In genomic region chr5:181229996-181230395, GRCh38 we compare ENCODE assay signal across 26 cellular contexts. TPM values are rescaled to one million over a fixed set of nuclear protein-coding genes. Genes with fewer than 3 reads are reported as not detected.
DNase-seq lines count a peak whose midpoint lies in the region; ATAC-seq and TF ChIP-seq lines count a peak whose summit lies in the region.
"Had no signal": no experiment of that assay in that cellular context is flagged by ENCODE, and none has a peak within 500 bp of the region (broad histone marks: within the 10 kb centered on the region; RNA-seq: fewer than 3 reads in every experiment).

No MANE protein-coding gene starts in this region.

- no peaks in the 10 kb centered on the region for H3K27me3 Mint-ChIP-seq in activated CD8-positive, alpha-beta memory T cell treated with anti-CD3 and anti-CD28 coated beads, Interleukin-2, amount 10 ng/mL, durations not matched to agents 7 days and 5 days
- no peaks in the 10 kb centered on the region for H3K27me3 Mint-ChIP-seq in activated naive CD8-positive, alpha-beta T cell treated with anti-CD3 and anti-CD28 coated beads, Interleukin-2, amount 10 ng/mL, durations not matched to agents 7 days and 5 days
- H3K27me3 Mint-ChIP-seq in Calu3 (ENCODE audit: unreplicated experiment), result no peaks in the 10 kb centered on the region
- H3K27me3 Mint-ChIP-seq: natural killer cell treated with Interleukin-12 subunit alpha and Interleukin-12 subunit beta and Interleukin-15 and Interleukin-18, amount 100 ng/mL, for 72 hours had no signal

- intact Hi-C loops in Calu3 (cut with micrococcal nuclease; ENCODE audit: unreplicated experiment), result no loop called here

- POLR2A ChIA-PET in activated naive CD8-positive, alpha-beta T cell treated with anti-CD3 and anti-CD28 coated beads, Interleukin-2, amount 10 ng/mL, durations not matched to agents 7 days and 5 days (lab: Charles Lee), result interaction anchor here (0.6 to 1.4 kb wide), 3 partner anchors 8 to 28 kb away, joined by 3 to 4 read pairs (median 3); no protein-coding TSS in a partner anchor

- H3K27ac Mint-ChIP-seq in activated CD8-positive, alpha-beta memory T cell treated with anti-CD3 and anti-CD28 coated beads, Interleukin-2, amount 10 ng/mL, durations not matched to agents 7 days and 5 days, result peak overlapping the region; percentile 12
- H3K27ac Mint-ChIP-seq in activated naive CD8-positive, alpha-beta T cell treated with anti-CD3 and anti-CD28 coated beads, Interleukin-2, amount 10 ng/mL, durations not matched to agents 7 days and 5 days, result peak overlapping the region; percentile 63
- peak overlapping the region; percentile 15 for H3K27ac Mint-ChIP-seq in stimulated activated effector memory CD8-positive, alpha-beta T cell treated with anti-CD3 and anti-CD28 coated beads, Interleukin-12 subunit alpha, Interleukin-12 subunit beta, amount 100 ng/mL, for 72 hours
- H3K27ac Mint-ChIP-seq in Calu3 (ENCODE audit: unreplicated experiment), result no peak overlapping the region
- H3K27ac Mint-ChIP-seq: mesothelial cell of epicardium had no signal

- H3K9me3 Mint-ChIP-seq in activated CD8-positive, alpha-beta memory T cell treated with anti-CD3 and anti-CD28 coated beads, Interleukin-2, amount 10 ng/mL, durations not matched to agents 7 days and 5 days (ENCODE audit: low read depth), result no peaks in the 10 kb centered on the region
- H3K9me3 Mint-ChIP-seq in activated naive CD8-positive, alpha-beta T cell treated with anti-CD3 and anti-CD28 coated beads, Interleukin-2, amount 10 ng/mL, durations not matched to agents 7 days and 5 days, result no peaks in the 10 kb centered on the region
- no peaks in the 10 kb centered on the region for H3K9me3 Mint-ChIP-seq in stimulated activated effector memory CD8-positive, alpha-beta T cell treated with anti-CD3 and anti-CD28 coated beads, Interleukin-12 subunit alpha, Interleukin-12 subunit beta, amount 100 ng/mL, for 72 hours
- no peaks in the 10 kb centered on the region for H3K9me3 Mint-ChIP-seq in Calu3 (ENCODE audit: low read depth, unreplicated experiment)
- H3K9me3 Mint-ChIP-seq: CD14-positive monocyte; mesothelial cell of epicardium; natural killer cell treated with Interleukin-12 subunit alpha and Interleukin-12 subunit beta and Interleukin-15 and Interleukin-18, amount 100 ng/mL, for 72 hours had no signal

- DNase-seq in activated CD8-positive, alpha-beta memory T cell treated with anti-CD3 and anti-CD28 coated beads, Interleukin-2, amount 10 ng/mL, durations not matched to agents 7 days and 5 days, result no peak
- no peak for DNase-seq in activated CD8-positive, alpha-beta memory T cell treated with anti-CD3 and anti-CD28 coated beads for 24 hours
- DNase-seq in Jurkat, Clone E6-1 (ENCODE audit: low read depth, low spot score), result no peak
- no peak for DNase-seq in activated naive CD8-positive, alpha-beta T cell treated with anti-CD3 and anti-CD28 coated beads, Interleukin-2, amount 10 ng/mL, durations not matched to agents 7 days and 5 days
- no peak for DNase-seq in stimulated activated effector memory CD8-positive, alpha-beta T cell treated with anti-CD3 and anti-CD28 coated beads, Interleukin-12 subunit alpha, Interleukin-12 subunit beta, amount 100 ng/mL, for 72 hours (ENCODE audit: low spot score in 2 of 2)
- DNase-seq in NOMO-1 treated with dmso at 0.1 percent for 144 hours (lab: John Stamatoyannopoulos, UW; ENCODE audit: unreplicated experiment) (no peak), Calu3 (no peak)
- DNase-seq: ACHN; activated T-cell treated with anti-CD3 and anti-CD28 coated beads for 4 hours; body of pancreas; effector CD4-positive, alpha-beta T cell; foreskin keratinocyte; GF-D8; H7; IMR-90; MG63; NCI-H1436; NCI-H526; pancreas had no signal

- H3K4me3 ChIP-seq in Jurkat, Clone E6-1 (ENCODE audit: low read length), result peak overlapping the region; percentile 31
- H3K4me3 ChIP-seq: body of pancreas, left lung, MG63, pancreas, right atrium auricular region, upper lobe of left lung had no signal

- no peak overlapping the region for H3K4me3 Mint-ChIP-seq in activated CD8-positive, alpha-beta memory T cell treated with anti-CD3 and anti-CD28 coated beads, Interleukin-2, amount 10 ng/mL, durations not matched to agents 7 days and 5 days
- no peak overlapping the region for H3K4me3 Mint-ChIP-seq in activated naive CD8-positive, alpha-beta T cell treated with anti-CD3 and anti-CD28 coated beads, Interleukin-2, amount 10 ng/mL, durations not matched to agents 7 days and 5 days
- no peak overlapping the region for H3K4me3 Mint-ChIP-seq in stimulated activated effector memory CD8-positive, alpha-beta T cell treated with anti-CD3 and anti-CD28 coated beads, Interleukin-12 subunit alpha, Interleukin-12 subunit beta, amount 100 ng/mL, for 72 hours
- no peak overlapping the region for H3K4me3 Mint-ChIP-seq in Calu3 (ENCODE audit: low read depth, unreplicated experiment)
- H3K4me3 Mint-ChIP-seq: CD14-positive monocyte; mesothelial cell of epicardium; natural killer cell treated with Interleukin-12 subunit alpha and Interleukin-12 subunit beta and Interleukin-15 and Interleukin-18, amount 100 ng/mL, for 72 hours had no signal

- BruUV-seq in Calu3 (replicated peaks; lab: Mats Ljungman, UMichigan), result no TSS peak

- H3K4me1 Mint-ChIP-seq in activated CD8-positive, alpha-beta memory T cell treated with anti-CD3 and anti-CD28 coated beads, Interleukin-2, amount 10 ng/mL, durations not matched to agents 7 days and 5 days, result peaks cover 28% of the 10 kb centered on the region
- H3K4me1 Mint-ChIP-seq in activated naive CD8-positive, alpha-beta T cell treated with anti-CD3 and anti-CD28 coated beads, Interleukin-2, amount 10 ng/mL, durations not matched to agents 7 days and 5 days, result peaks cover 29% of the 10 kb centered on the region
- H3K4me1 Mint-ChIP-seq in stimulated activated effector memory CD8-positive, alpha-beta T cell treated with anti-CD3 and anti-CD28 coated beads, Interleukin-12 subunit alpha, Interleukin-12 subunit beta, amount 100 ng/mL, for 72 hours, result peaks cover 24% of the 10 kb centered on the region
- H3K4me1 Mint-ChIP-seq in Calu3 (ENCODE audit: low read depth, unreplicated experiment), result peaks cover 6% of the 10 kb centered on the region

- ATAC-seq in activated CD8-positive, alpha-beta memory T cell treated with anti-CD3 and anti-CD28 coated beads, Interleukin-2, amount 10 ng/mL, durations not matched to agents 7 days and 5 days, result no peak
- ATAC-seq in activated naive CD8-positive, alpha-beta T cell treated with anti-CD3 and anti-CD28 coated beads, Interleukin-2, amount 10 ng/mL, durations not matched to agents 7 days and 5 days (ENCODE audit: low read depth), result no peak
- ATAC-seq in stimulated activated effector memory CD8-positive, alpha-beta T cell treated with anti-CD3 and anti-CD28 coated beads, Interleukin-12 subunit alpha, Interleukin-12 subunit beta, amount 100 ng/mL, for 72 hours, result no peak
- no peak for ATAC-seq in HG03196 (IDR thresholded peaks at IDR 0.05; ENCODE audit: unreplicated experiment)
- ATAC-seq: body of pancreas; foreskin keratinocyte; left lung; natural killer cell treated with Interleukin-12 subunit alpha and Interleukin-12 subunit beta and Interleukin-15 and Interleukin-18, amount 100 ng/mL, for 72 hours; pancreas had no signal

- TF ChIP-seq CTCF in Calu3 (IDR thresholded peaks at IDR 0.05; ENCODE audit: unreplicated experiment), result no peak

- CTCF ChIA-PET in activated CD8-positive, alpha-beta memory T cell treated with anti-CD3 and anti-CD28 coated beads, Interleukin-2, amount 10 ng/mL, durations not matched to agents 7 days and 5 days (lab: Charles Lee), result no interaction called here
- CTCF ChIA-PET in Calu3 (lab: Charles Lee), result interaction anchor here (0.9 kb wide), 1 partner anchor 57 kb away, joined by 3 read pairs; no protein-coding TSS in a partner anchor

- H3K36me3 Mint-ChIP-seq in activated CD8-positive, alpha-beta memory T cell treated with anti-CD3 and anti-CD28 coated beads, Interleukin-2, amount 10 ng/mL, durations not matched to agents 7 days and 5 days, result peaks cover 21% of the 10 kb centered on the region
- H3K36me3 Mint-ChIP-seq in activated naive CD8-positive, alpha-beta T cell treated with anti-CD3 and anti-CD28 coated beads, Interleukin-2, amount 10 ng/mL, durations not matched to agents 7 days and 5 days, result peaks cover 12% of the 10 kb centered on the region
- H3K36me3 Mint-ChIP-seq in stimulated activated effector memory CD8-positive, alpha-beta T cell treated with anti-CD3 and anti-CD28 coated beads, Interleukin-12 subunit alpha, Interleukin-12 subunit beta, amount 100 ng/mL, for 72 hours, result peaks cover 87% of the 10 kb centered on the region
- H3K36me3 Mint-ChIP-seq in Calu3 (ENCODE audit: insufficient read depth, unreplicated experiment), result peaks cover 48% of the 10 kb centered on the region

RNA-seq across cellular contexts. Expression of gene TRIM41, which starts 6.9 kb away (rescaled TPM):
- total RNA-seq in activated CD8-positive, alpha-beta memory T cell treated with anti-CD3 and anti-CD28 coated beads, Interleukin-2, amount 10 ng/mL, durations not matched to agents 7 days and 5 days, result 10 to 100 TPM; 40.7 to 44.9 TPM
- 44.7 TPM for polyA plus RNA-seq in Jurkat, Clone E6-1 (2012; ENCODE audit: insufficient read depth, insufficient read length)
- 10 to 100 TPM; 44.5 to 49.7 TPM for total RNA-seq in activated naive CD8-positive, alpha-beta T cell treated with anti-CD3 and anti-CD28 coated beads, Interleukin-2, amount 10 ng/mL, durations not matched to agents 7 days and 5 days
- 33.5 and 34.2 TPM in 2 replicates for total RNA-seq in Calu3 (2022)

RNA-seq across cellular contexts. Expression of gene RACK1, which starts 13.7 kb away (rescaled TPM):
- 1,000 to 10,000 TPM; 1,565 to 1,861 TPM for total RNA-seq in activated CD8-positive, alpha-beta memory T cell treated with anti-CD3 and anti-CD28 coated beads, Interleukin-2, amount 10 ng/mL, durations not matched to agents 7 days and 5 days
- 3,610 TPM for polyA plus RNA-seq in Jurkat, Clone E6-1 (2012; ENCODE audit: insufficient read depth, insufficient read length)
- total RNA-seq in activated naive CD8-positive, alpha-beta T cell treated with anti-CD3 and anti-CD28 coated beads, Interleukin-2, amount 10 ng/mL, durations not matched to agents 7 days and 5 days, result 1,000 to 10,000 TPM; 1,741 to 1,808 TPM
- total RNA-seq in Calu3 (2022), result 1,679 and 1,946 TPM in 2 replicates

RNA-seq across cellular contexts. Expression of gene TRIM7, which starts 25.0 kb away (rescaled TPM):
- 1 to 10 TPM; 1.6 to 1.7 TPM for total RNA-seq in activated CD8-positive, alpha-beta memory T cell treated with anti-CD3 and anti-CD28 coated beads, Interleukin-2, amount 10 ng/mL, durations not matched to agents 7 days and 5 days
- not detected for polyA plus RNA-seq in Jurkat, Clone E6-1 (2012; ENCODE audit: insufficient read depth, insufficient read length)
- 1 to 10 TPM; 2.5 to 2.6 TPM for total RNA-seq in activated naive CD8-positive, alpha-beta T cell treated with anti-CD3 and anti-CD28 coated beads, Interleukin-2, amount 10 ng/mL, durations not matched to agents 7 days and 5 days
- total RNA-seq in Calu3 (2022), result 1.8 and 2.4 TPM in 2 replicates

RNA-seq across cellular contexts. Expression of gene TRIM52, which starts 30.9 kb away (rescaled TPM):
- 10 to 100 TPM; 20.0 to 26.2 TPM for total RNA-seq in activated CD8-positive, alpha-beta memory T cell treated with anti-CD3 and anti-CD28 coated beads, Interleukin-2, amount 10 ng/mL, durations not matched to agents 7 days and 5 days
- 13.5 TPM for polyA plus RNA-seq in Jurkat, Clone E6-1 (2012; ENCODE audit: insufficient read depth, insufficient read length)
- total RNA-seq in activated naive CD8-positive, alpha-beta T cell treated with anti-CD3 and anti-CD28 coated beads, Interleukin-2, amount 10 ng/mL, durations not matched to agents 7 days and 5 days, result 10 to 100 TPM; 43.0 to 43.5 TPM
- total RNA-seq in Calu3 (2022), result 14.8 and 14.9 TPM in 2 replicates
